Comparison of ENCODE assay signal across 8 cellular contexts in genomic region chr12:10130042-10130441, GRCh38. TPM values are rescaled to one million over a fixed set of nuclear protein-coding genes. Genes with fewer than 3 reads are reported as not detected.
DNase-seq lines count a peak whose midpoint lies in the region; ATAC-seq and TF ChIP-seq lines count a peak whose summit lies in the region.

CLEC7A (minus strand) TSS chr12:10130199; CDS start chr12:10130082, 117 bp downstream.

- H3K9me3 ChIP-seq in neural progenitor cell (ENCODE audit: low read depth), result no peaks in the 10 kb centered on the region

- H3K27me3 Mint-ChIP-seq in WTC11 (ENCODE audit: low read depth), result no peaks in the 10 kb centered on the region
- no peaks in the 10 kb centered on the region for H3K27me3 Mint-ChIP-seq in neural progenitor cell (ENCODE audit: insufficient read depth, low read depth)
- H3K27me3 Mint-ChIP-seq in activated naive CD4-positive, alpha-beta T cell treated with anti-CD3 and anti-CD28 coated beads for 36 hours (ENCODE audit: low read depth), result peaks cover 8% of the 10 kb centered on the region

- intact Hi-C loops in sciatic nerve (cut with DNase I), result no loop called here
- intact Hi-C loops in activated naive CD4-positive, alpha-beta T cell treated with anti-CD3 and anti-CD28 coated beads for 36 hours (cut with micrococcal nuclease), result loop anchor here (1.0 kb wide), 2 partner anchors 18 to 411 kb away; no protein-coding TSS in a partner anchor

- H3K27me3 ChIP-seq in neural progenitor cell, result no peaks in the 10 kb centered on the region

- POLR2A ChIA-PET in WTC11 (lab: Charles Lee), result no interaction called here

- H3K36me3 Mint-ChIP-seq in WTC11, result no peaks in the 10 kb centered on the region
- H3K36me3 Mint-ChIP-seq in neural progenitor cell, result no peaks in the 10 kb centered on the region
- H3K36me3 Mint-ChIP-seq in activated naive CD4-positive, alpha-beta T cell treated with anti-CD3 and anti-CD28 coated beads for 36 hours (ENCODE audit: low read depth), result no peaks in the 10 kb centered on the region

- no peak for TF ChIP-seq CTCF in WTC11 (IDR thresholded peaks at IDR 0.05)
- no peak for TF ChIP-seq CTCF in neural progenitor cell (IDR thresholded peaks at IDR 0.05)

- H2AFZ ChIP-seq in neural progenitor cell (replicated peaks), result no peak within 1 kb of the TSS

- H3K36me3 ChIP-seq in neural progenitor cell, result no peaks in the 10 kb centered on the region

- peaks cover 64% of the 10 kb centered on the region for H3K4me1 Mint-ChIP-seq in WTC11
- peaks cover 8% of the 10 kb centered on the region for H3K4me1 Mint-ChIP-seq in neural progenitor cell
- H3K4me1 Mint-ChIP-seq in activated naive CD4-positive, alpha-beta T cell treated with anti-CD3 and anti-CD28 coated beads for 36 hours (ENCODE audit: low read depth), result peaks cover 16% of the 10 kb centered on the region

- H3K27ac Mint-ChIP-seq in WTC11, result peak within 1 kb of the TSS; percentile 67
- no peak within 1 kb of the TSS for H3K27ac Mint-ChIP-seq in neural progenitor cell
- no peak within 1 kb of the TSS for H3K27ac Mint-ChIP-seq in activated naive CD4-positive, alpha-beta T cell treated with anti-CD3 and anti-CD28 coated beads for 36 hours

- no peak within 1 kb of the TSS for H3K4me3 ChIP-seq in neural progenitor cell

- no peaks in the 10 kb centered on the region for H3K79me2 ChIP-seq in neural progenitor cell (ENCODE audit: low read depth)

- no peak within 1 kb of the TSS for H3K9ac ChIP-seq in neural progenitor cell

- no peak within 1 kb of the TSS for H3K27ac ChIP-seq in neural progenitor cell

- H3K4me2 ChIP-seq in neural progenitor cell, result no peak within 1 kb of the TSS

- H3K4me3 Mint-ChIP-seq in WTC11, result 0 out of 2 replicates have a peak within 1 kb of the TSS, but pooled peaks have one; percentile 1
- H3K4me3 Mint-ChIP-seq in neural progenitor cell, result no peak within 1 kb of the TSS
- H3K4me3 Mint-ChIP-seq in activated naive CD4-positive, alpha-beta T cell treated with anti-CD3 and anti-CD28 coated beads for 36 hours, result no peak within 1 kb of the TSS

- H4K20me1 ChIP-seq in neural progenitor cell (ENCODE audit: low read depth), result no peaks in the 10 kb centered on the region

- DNase-seq in WTC11 (ENCODE audit: low spot score) (no peak), sciatic nerve (ENCODE audit: low spot score) (no peak), neural progenitor cell (ENCODE audit: low spot score) (no peak)
- DNase-seq in activated naive CD4-positive, alpha-beta T cell treated with anti-CD3 and anti-CD28 coated beads for 36 hours, result no peak
- DNase-seq in activated effector memory CD4-positive, alpha-beta T cell treated with Interleukin-2 at 50 U/mL for 16 hours, result no peak
- DNase-seq in stimulated activated CD4-positive, alpha-beta T cell treated with anti-CD3 and anti-CD28 coated beads, Interleukin-4, amount 100 ng/mL, for 24 hours, result no peak

- H3K4me1 ChIP-seq in neural progenitor cell, result no peaks in the 10 kb centered on the region

- ATAC-seq in GM19043 (IDR thresholded peaks at IDR 0.05; ENCODE audit: low read depth, unreplicated experiment), result peak; percentile 92
- peak; percentile 71 for ATAC-seq in HG03064 (IDR thresholded peaks at IDR 0.05; ENCODE audit: low read depth, unreplicated experiment)
- no peak for ATAC-seq in WTC11
- ATAC-seq in sciatic nerve, result peak; percentile 44

- no peaks in the 10 kb centered on the region for H3F3A ChIP-seq in neural progenitor cell (ENCODE audit: low read depth)

- CTCF ChIA-PET in WTC11 (lab: Charles Lee), result interaction anchor here (1.8 to 1.9 kb wide), 2 partner anchors 10 to 120 kb away, joined by 5 read pairs; no protein-coding TSS in a partner anchor
- CTCF ChIA-PET in activated naive CD4-positive, alpha-beta T cell treated with anti-CD3 and anti-CD28 coated beads for 36 hours (lab: Charles Lee), result interaction anchor here (0.6 to 1.5 kb wide), 8 partner anchors 10 to 381 kb away, joined by 3 to 6 read pairs (median 4); no protein-coding TSS in a partner anchor

- H3K9me3 Mint-ChIP-seq in WTC11 (no peaks in the 10 kb centered on the region), neural progenitor cell (no peaks in the 10 kb centered on the region)
- no peaks in the 10 kb centered on the region for H3K9me3 Mint-ChIP-seq in activated naive CD4-positive, alpha-beta T cell treated with anti-CD3 and anti-CD28 coated beads for 36 hours

TF ChIP-seq in WTC11, 78 proteins besides CTCF, POLR2A, EP300 and RAD21 (continues in another document):
- no peak for TF ChIP-seq CREM (CRISPR knock-in tag; IDR thresholded peaks at IDR 0.05)
- TF ChIP-seq, protein P1, sequence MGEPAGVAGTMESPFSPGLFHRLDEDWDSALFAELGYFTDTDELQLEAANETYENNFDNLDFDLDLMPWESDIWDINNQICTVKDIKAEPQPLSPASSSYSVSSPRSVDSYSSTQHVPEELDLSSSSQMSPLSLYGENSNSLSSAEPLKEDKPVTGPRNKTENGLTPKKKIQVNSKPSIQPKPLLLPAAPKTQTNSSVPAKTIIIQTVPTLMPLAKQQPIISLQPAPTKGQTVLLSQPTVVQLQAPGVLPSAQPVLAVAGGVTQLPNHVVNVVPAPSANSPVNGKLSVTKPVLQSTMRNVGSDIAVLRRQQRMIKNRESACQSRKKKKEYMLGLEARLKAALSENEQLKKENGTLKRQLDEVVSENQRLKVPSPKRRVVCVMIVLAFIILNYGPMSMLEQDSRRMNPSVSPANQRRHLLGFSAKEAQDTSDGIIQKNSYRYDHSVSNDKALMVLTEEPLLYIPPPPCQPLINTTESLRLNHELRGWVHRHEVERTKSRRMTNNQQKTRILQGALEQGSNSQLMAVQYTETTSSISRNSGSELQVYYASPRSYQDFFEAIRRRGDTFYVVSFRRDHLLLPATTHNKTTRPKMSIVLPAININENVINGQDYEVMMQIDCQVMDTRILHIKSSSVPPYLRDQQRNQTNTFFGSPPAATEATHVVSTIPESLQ (CRISPR knock-in tag; IDR thresholded peaks at IDR 0.05), result no peak
- TF ChIP-seq ZNF416 (CRISPR knock-in tag; IDR thresholded peaks at IDR 0.05), result no peak
- no peak for TF ChIP-seq ZNF532 (CRISPR knock-in tag; IDR thresholded peaks at IDR 0.05; ENCODE audit: borderline replicate concordance)
- no peak for TF ChIP-seq TCF7 (CRISPR knock-in tag; IDR thresholded peaks at IDR 0.05; ENCODE audit: low read depth)
- TF ChIP-seq, protein P2, sequence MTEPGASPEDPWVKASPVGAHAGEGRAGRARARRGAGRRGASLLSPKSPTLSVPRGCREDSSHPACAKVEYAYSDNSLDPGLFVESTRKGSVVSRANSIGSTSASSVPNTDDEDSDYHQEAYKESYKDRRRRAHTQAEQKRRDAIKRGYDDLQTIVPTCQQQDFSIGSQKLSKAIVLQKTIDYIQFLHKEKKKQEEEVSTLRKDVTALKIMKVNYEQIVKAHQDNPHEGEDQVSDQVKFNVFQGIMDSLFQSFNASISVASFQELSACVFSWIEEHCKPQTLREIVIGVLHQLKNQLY (CRISPR knock-in tag; IDR thresholded peaks at IDR 0.05), result no peak
- no peak for TF ChIP-seq TEAD4 (CRISPR knock-in tag; IDR thresholded peaks at IDR 0.05)
- no peak for TF ChIP-seq ZBTB21 (CRISPR knock-in tag; IDR thresholded peaks at IDR 0.05; ENCODE audit: borderline replicate concordance)
- no peak for TF ChIP-seq EMX1 (CRISPR knock-in tag; IDR thresholded peaks at IDR 0.05)
- TF ChIP-seq CREB1 (CRISPR knock-in tag; IDR thresholded peaks at IDR 0.05), result no peak
- no peak for TF ChIP-seq MXD4 (CRISPR knock-in tag; IDR thresholded peaks at IDR 0.05; ENCODE audit: borderline replicate concordance)
- TF ChIP-seq NR1H2 (CRISPR knock-in tag; IDR thresholded peaks at IDR 0.05), result no peak
- no peak for TF ChIP-seq E2F1 (CRISPR knock-in tag; IDR thresholded peaks at IDR 0.05)

RNA-seq across cellular contexts. Expression of gene CLEC7A, which starts in this region (rescaled TPM):
- total RNA-seq in WTC11 (2021) (0.09 to 0.92 TPM (median 0.48 TPM) in 3 replicates), sciatic nerve (32.4 TPM), neural progenitor cell (ENCODE audit: low replicate concordance) (not detected in 2 replicates)
- total RNA-seq in activated naive CD4-positive, alpha-beta T cell treated with anti-CD3 and anti-CD28 coated beads for 36 hours, result not detected

Comparison
In these comparisons a context has a peak if more than half of its experiments do, and no peak if none do; other contexts are left out.
1. RNA of gene CLEC7A (total RNA-seq): 32.4 TPM in sciatic nerve (single experiment); 0.09 to 0.92 TPM in WTC11, not detected in neural progenitor cell and not detected in activated naive CD4-positive, alpha-beta T cell treated with anti-CD3 and anti-CD28 coated beads for 36 hours; every median in the first group is over 10 times any median in the second.